ENCODE assay signal across 1 cellular context in genomic region chr13:100521912-100522490, GRCh38.
TF ChIP-seq lines count a peak whose summit lies in the region.

No MANE protein-coding gene starts in this region.

TF ChIP-seq in GM23338, 12 proteins besides CTCF, POLR2A, EP300 and RAD21 (continued from another document):
- TF ChIP-seq, protein P1, sequence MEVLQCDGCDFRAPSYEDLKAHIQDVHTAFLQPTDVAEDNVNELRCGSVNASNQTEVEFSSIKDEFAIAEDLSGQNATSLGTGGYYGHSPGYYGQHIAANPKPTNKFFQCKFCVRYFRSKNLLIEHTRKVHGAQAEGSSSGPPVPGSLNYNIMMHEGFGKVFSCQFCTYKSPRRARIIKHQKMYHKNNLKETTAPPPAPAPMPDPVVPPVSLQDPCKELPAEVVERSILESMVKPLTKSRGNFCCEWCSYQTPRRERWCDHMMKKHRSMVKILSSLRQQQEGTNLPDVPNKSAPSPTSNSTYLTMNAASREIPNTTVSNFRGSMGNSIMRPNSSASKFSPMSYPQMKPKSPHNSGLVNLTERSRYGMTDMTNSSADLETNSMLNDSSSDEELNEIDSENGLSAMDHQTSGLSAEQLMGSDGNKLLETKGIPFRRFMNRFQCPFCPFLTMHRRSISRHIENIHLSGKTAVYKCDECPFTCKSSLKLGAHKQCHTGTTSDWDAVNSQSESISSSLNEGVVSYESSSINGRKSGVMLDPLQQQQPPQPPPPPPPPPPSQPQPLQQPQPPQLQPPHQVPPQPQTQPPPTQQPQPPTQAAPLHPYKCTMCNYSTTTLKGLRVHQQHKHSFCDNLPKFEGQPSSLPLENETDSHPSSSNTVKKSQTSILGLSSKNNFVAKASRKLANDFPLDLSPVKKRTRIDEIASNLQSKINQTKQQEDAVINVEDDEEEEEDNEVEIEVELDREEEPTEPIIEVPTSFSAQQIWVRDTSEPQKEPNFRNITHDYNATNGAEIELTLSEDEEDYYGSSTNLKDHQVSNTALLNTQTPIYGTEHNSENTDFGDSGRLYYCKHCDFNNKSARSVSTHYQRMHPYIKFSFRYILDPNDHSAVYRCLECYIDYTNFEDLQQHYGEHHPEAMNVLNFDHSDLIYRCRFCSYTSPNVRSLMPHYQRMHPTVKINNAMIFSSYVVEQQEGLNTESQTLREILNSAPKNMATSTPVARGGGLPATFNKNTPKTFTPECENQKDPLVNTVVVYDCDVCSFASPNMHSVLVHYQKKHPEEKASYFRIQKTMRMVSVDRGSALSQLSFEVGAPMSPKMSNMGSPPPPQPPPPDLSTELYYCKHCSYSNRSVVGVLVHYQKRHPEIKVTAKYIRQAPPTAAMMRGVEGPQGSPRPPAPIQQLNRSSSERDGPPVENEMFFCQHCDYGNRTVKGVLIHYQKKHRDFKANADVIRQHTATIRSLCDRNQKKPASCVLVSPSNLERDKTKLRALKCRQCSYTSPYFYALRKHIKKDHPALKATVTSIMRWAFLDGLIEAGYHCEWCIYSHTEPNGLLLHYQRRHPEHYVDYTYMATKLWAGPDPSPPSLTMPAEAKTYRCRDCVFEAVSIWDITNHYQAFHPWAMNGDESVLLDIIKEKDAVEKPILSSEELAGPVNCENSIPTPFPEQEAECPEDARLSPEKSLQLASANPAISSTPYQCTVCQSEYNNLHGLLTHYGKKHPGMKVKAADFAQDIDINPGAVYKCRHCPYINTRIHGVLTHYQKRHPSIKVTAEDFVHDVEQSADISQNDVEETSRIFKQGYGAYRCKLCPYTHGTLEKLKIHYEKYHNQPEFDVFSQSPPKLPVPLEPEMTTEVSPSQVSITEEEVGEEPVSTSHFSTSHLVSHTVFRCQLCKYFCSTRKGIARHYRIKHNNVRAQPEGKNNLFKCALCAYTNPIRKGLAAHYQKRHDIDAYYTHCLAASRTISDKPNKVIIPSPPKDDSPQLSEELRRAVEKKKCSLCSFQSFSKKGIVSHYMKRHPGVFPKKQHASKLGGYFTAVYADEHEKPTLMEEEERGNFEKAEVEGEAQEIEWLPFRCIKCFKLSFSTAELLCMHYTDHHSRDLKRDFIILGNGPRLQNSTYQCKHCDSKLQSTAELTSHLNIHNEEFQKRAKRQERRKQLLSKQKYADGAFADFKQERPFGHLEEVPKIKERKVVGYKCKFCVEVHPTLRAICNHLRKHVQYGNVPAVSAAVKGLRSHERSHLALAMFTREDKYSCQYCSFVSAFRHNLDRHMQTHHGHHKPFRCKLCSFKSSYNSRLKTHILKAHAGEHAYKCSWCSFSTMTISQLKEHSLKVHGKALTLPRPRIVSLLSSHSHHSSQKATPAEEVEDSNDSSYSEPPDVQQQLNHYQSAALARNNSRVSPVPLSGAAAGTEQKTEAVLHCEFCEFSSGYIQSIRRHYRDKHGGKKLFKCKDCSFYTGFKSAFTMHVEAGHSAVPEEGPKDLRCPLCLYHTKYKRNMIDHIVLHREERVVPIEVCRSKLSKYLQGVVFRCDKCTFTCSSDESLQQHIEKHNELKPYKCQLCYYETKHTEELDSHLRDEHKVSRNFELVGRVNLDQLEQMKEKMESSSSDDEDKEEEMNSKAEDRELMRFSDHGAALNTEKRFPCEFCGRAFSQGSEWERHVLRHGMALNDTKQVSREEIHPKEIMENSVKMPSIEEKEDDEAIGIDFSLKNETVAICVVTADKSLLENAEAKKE (CRISPR knock-in tag; IDR thresholded peaks at IDR 0.05) = no peak
